ENCODE assay signal across 1 cellular context in genomic region chrX:40085086-40085551, GRCh38.
TF ChIP-seq lines count a peak whose summit lies in the region.

No MANE protein-coding gene starts in this region.

TF ChIP-seq in HepG2, 621 proteins besides CTCF, POLR2A, EP300 and RAD21:
- TF ChIP-seq ZNF256 (CRISPR knock-in tag; conservative IDR thresholded peaks at IDR 0.05) (no peak), KDM4B (CRISPR knock-in tag; IDR thresholded peaks at IDR 0.05) (no peak), ZNF879 (CRISPR knock-in tag; IDR thresholded peaks at IDR 0.05) (no peak), ZNF468 (CRISPR knock-in tag; IDR thresholded peaks at IDR 0.05) (no peak), ZNF704 (CRISPR knock-in tag; IDR thresholded peaks at IDR 0.05; ENCODE audit: borderline replicate concordance) (no peak), NR2F2 (IDR thresholded peaks at IDR 0.05; ENCODE audit: borderline replicate concordance, low read depth) (no peak), ZNF605 (CRISPR knock-in tag; IDR thresholded peaks at IDR 0.05) (no peak), FOXM1 (CRISPR knock-in tag; IDR thresholded peaks at IDR 0.05) (no peak)
- TF ChIP-seq, protein P1, sequence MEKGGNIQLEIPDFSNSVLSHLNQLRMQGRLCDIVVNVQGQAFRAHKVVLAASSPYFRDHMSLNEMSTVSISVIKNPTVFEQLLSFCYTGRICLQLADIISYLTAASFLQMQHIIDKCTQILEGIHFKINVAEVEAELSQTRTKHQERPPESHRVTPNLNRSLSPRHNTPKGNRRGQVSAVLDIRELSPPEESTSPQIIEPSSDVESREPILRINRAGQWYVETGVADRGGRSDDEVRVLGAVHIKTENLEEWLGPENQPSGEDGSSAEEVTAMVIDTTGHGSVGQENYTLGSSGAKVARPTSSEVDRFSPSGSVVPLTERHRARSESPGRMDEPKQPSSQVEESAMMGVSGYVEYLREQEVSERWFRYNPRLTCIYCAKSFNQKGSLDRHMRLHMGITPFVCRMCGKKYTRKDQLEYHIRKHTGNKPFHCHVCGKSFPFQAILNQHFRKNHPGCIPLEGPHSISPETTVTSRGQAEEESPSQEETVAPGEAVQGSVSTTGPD (CRISPR knock-in tag; IDR thresholded peaks at IDR 0.05) = no peak
TF ChIP-seq in HepG2: peak in this region for 0.
